ENCODE assay signal across 6 cellular contexts in genomic region chr2:241593271-241593670, GRCh38.
"Had no signal": no experiment of that assay in that cellular context is flagged by ENCODE, and none has a peak within 500 bp of the region (broad histone marks: within the 10 kb centered on the region; RNA-seq: fewer than 3 reads in every experiment).

No MANE protein-coding gene starts in this region.

- ATAC-seq: GM23338, K562 had no signal

- H3K4me1 Mint-ChIP-seq: GM23338, H9 had no signal

- H3K27ac Mint-ChIP-seq: GM23338 had no signal

- H3K4me3 ChIP-seq: GM23338, K562 had no signal

- DNase-seq: H9, HCEC 1CT, IMR-90, KG1 had no signal

- H3K4me2 ChIP-seq: GM23338 had no signal

- H2AFZ ChIP-seq: GM23338 had no signal

- H3K4me3 Mint-ChIP-seq: GM23338, H9 had no signal
